ENCODE assay signal across 25 cellular contexts in the genomic region with DNA sequence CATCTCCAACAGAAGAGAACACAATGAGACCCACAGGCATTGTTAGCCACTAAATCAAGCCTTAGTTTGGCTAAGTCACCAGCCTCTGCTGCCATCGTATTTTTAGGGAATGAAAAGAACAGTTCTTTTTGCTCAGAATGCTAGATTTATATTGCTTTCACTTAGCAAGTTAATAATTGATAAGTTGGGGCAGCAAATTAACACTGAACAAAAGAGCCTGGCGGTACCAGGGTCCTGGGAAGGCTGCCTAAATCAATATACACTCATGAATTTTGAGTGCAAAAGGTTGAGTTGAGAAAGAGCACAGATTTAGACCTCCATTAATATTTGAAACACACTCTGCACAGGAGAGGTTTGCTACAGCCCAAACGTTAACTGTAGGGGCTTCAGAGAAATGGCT.
DNase-seq lines count a peak whose midpoint lies in the region; ATAC-seq, FAIRE-seq and TF ChIP-seq lines count a peak whose summit lies in the region.
"Had no signal": no experiment of that assay in that cellular context is flagged by ENCODE, and none has a peak within 500 bp of the region (broad histone marks: within the 10 kb centered on the region; RNA-seq: fewer than 3 reads in every experiment).

No MANE protein-coding gene starts in this region.

- H3K36me3 Mint-ChIP-seq in progenitor cell of endocrine pancreas (ENCODE audit: insufficient read depth): peaks cover 10% of the 10 kb centered on the region
- H3K36me3 Mint-ChIP-seq: CD8-positive, alpha-beta T cell had no signal

- FAIRE-seq in HepG2 (lab: Jason Lieb, UNC): peak; percentile 94
- FAIRE-seq: H1, K562 had no signal

- H3K27ac Mint-ChIP-seq in progenitor cell of endocrine pancreas: peak overlapping the region; percentile 93
- H3K27ac Mint-ChIP-seq: CD8-positive, alpha-beta T cell had no signal

- H3K4me1 ChIP-seq in body of pancreas (peaks cover 16% of the 10 kb centered on the region), HepG2 (ENCODE audit: insufficient read depth, low read length) (peaks cover 28% of the 10 kb centered on the region)
- H3K4me1 ChIP-seq: Peyer's patch, SJCRH30 had no signal

- H3K9me3 ChIP-seq in body of pancreas: no peaks in the 10 kb centered on the region
- no peaks in the 10 kb centered on the region for H3K9me3 ChIP-seq in HepG2 (ENCODE audit: low read length)
- H3K9me3 ChIP-seq: Peyer's patch, SJCRH30 had no signal

- intact Hi-C loops in body of pancreas (cut with DNase I): no loop called here
- intact Hi-C loops in HepG2 (cut with micrococcal nuclease; ENCODE audit: unreplicated experiment): no loop called here

- WGBS in body of pancreas, 2 donors: 6 to 11% methylated on average over 3 of the region's 3 CpGs
- 3% methylated on average over 3 of the region's 3 CpGs for WGBS in HepG2 (ENCODE audit: low lambda C conversion rate)

- peak overlapping the region in 3 of 4 donors; percentile 49 to 69 (median 68) for H3K27ac ChIP-seq in body of pancreas
- H3K27ac ChIP-seq in HepG2 (ENCODE audit: extremely low read length, insufficient read depth, low read length): peak overlapping the region; percentile 70
- H3K27ac ChIP-seq: Peyer's patch, SJCRH30 had no signal

- no peak overlapping the region for H2AFZ ChIP-seq in HepG2 (ENCODE audit: low read length)

- peak overlapping the region; percentile 61 for H3K4me2 ChIP-seq in HepG2 (ENCODE audit: low read depth, low read length)

- H3K4me1 Mint-ChIP-seq in progenitor cell of endocrine pancreas (ENCODE audit: low read depth): peaks cover 20% of the 10 kb centered on the region

- TF ChIP-seq EP300 in HepG2 (IDR thresholded peaks at IDR 0.05; ENCODE audit: low read depth in 2 of 2, low read length in 2 of 2) (peak; percentile 34 to 82; a peak in 2 of 4 replicates), HepG2 (CRISPR knock-in tag; IDR thresholded peaks at IDR 0.05; ENCODE audit: borderline replicate concordance) (no peak; the same call in 1 of the 2 replicates)

- peaks cover 21% of the 10 kb centered on the region for H3K9me3 Mint-ChIP-seq in progenitor cell of endocrine pancreas (ENCODE audit: low read depth)

- no peaks in the 10 kb centered on the region for H3K36me3 ChIP-seq in body of pancreas (replicated peaks in 1 of 2; ENCODE audit: insufficient read depth in 1 of 2, low read depth in 2 of 2)
- no peaks in the 10 kb centered on the region for H3K36me3 ChIP-seq in HepG2 (replicated peaks in 1 of 2; ENCODE audit: control insufficient read depth in 1 of 2, insufficient read depth in 2 of 2, low read length in 2 of 2)
- H3K36me3 ChIP-seq: Peyer's patch, SJCRH30 had no signal

- H4K20me1 ChIP-seq in HepG2 (ENCODE audit: insufficient read depth, low read length): no peaks in the 10 kb centered on the region

- no peak for TF ChIP-seq CTCF in body of pancreas (IDR thresholded peaks at IDR 0.05)
- TF ChIP-seq CTCF in HepG2 (CRISPR knock-in tag; IDR thresholded peaks at IDR 0.05): no peak
- no peak for TF ChIP-seq CTCF in progenitor cell of endocrine pancreas (IDR thresholded peaks at IDR 0.05; ENCODE audit: unreplicated experiment)

- in situ Hi-C loops in Caki2 (cut with HindIII; ENCODE audit: low pct_unique_long_range_greater_than_20kb, low sequenced_read_pairs): no loop called here
- in situ Hi-C loops in HepG2 (cut with HindIII; ENCODE audit: extremely low pct_ligation_motif_present, low pct_unique_long_range_greater_than_20kb): no loop called here

- H3K79me2 ChIP-seq in HepG2 (ENCODE audit: insufficient read depth, low read length): no peaks in the 10 kb centered on the region

- TF ChIP-seq RAD21 in HepG2 (CRISPR knock-in tag; IDR thresholded peaks at IDR 0.05): no peak

- 0 out of 2 replicates have a peak overlapping the region, but pooled peaks have one; percentile 8 for H3K9ac ChIP-seq in HepG2 (ENCODE audit: insufficient read depth, low read depth, low read length)

- no peak for TF ChIP-seq POLR2A in body of pancreas (IDR thresholded peaks at IDR 0.05)
- TF ChIP-seq POLR2A in HepG2 (IDR thresholded peaks at IDR 0.05; ENCODE audit: insufficient read depth in 1 of 2, low read depth in 2 of 2, low read length in 2 of 2): no peak

- peak; percentile 71 for ATAC-seq in body of pancreas
- ATAC-seq in HepG2: peak; percentile 99
- ATAC-seq: CD8-positive, alpha-beta T cell; K562 had no signal

- no peaks in the 10 kb centered on the region for H3K27me3 ChIP-seq in body of pancreas
- no peaks in the 10 kb centered on the region for H3K27me3 ChIP-seq in HepG2 (ENCODE audit: control insufficient read depth in 1 of 2, insufficient read depth in 2 of 2, low read length in 2 of 2)
- H3K27me3 ChIP-seq: Peyer's patch had no signal

- H3K27me3 Mint-ChIP-seq in progenitor cell of endocrine pancreas: no peaks in the 10 kb centered on the region

- CTCF ChIA-PET in HepG2 (lab: Yijun Ruan, JAX; ENCODE audit: low intra/inter-chr PET ratio, low total read pairs): no interaction called here

- BruUV-seq in HepG2 (replicated peaks; lab: Mats Ljungman, UMichigan): no TSS peak

- H3K4me3 ChIP-seq in body of pancreas (no peak overlapping the region), HepG2 (replicated peaks in 1 of 3; ENCODE audit: insufficient read depth in 1 of 3, low read depth in 2 of 3, low read length in 3 of 3) (no peak overlapping the region; a peak in 1 of 6 replicates)
- H3K4me3 ChIP-seq: K562, Peyer's patch, SJCRH30 had no signal

- peak overlapping the region; percentile 3 for H3K4me3 Mint-ChIP-seq in progenitor cell of endocrine pancreas (ENCODE audit: low read depth)
- H3K4me3 Mint-ChIP-seq: CD8-positive, alpha-beta T cell had no signal

- DNase-seq in Caki2 (ENCODE audit: low read depth) (peak; percentile 66), body of pancreas (peak in 2 of 4 donors; percentile 38 to 43), HepG2 (ENCODE audit: low spot score) (peak; percentile 93), progenitor cell of endocrine pancreas (ENCODE audit: low spot score, unreplicated experiment) (no peak), NCI-H510A treated with DMSO at 0.1 percent for 48 hours (lab: John Stamatoyannopoulos, UW) (no peak), cortex of kidney (lab: John Stamatoyannopoulos, UW) (no peak), NCI-H1105 treated with DMSO at 0.1 percent for 48 hours (lab: John Stamatoyannopoulos, UW) (no peak)
- no peak for DNase-seq in stimulated activated naive CD4-positive, alpha-beta T cell treated with Interleukin-2 at 50 U/mL for 16 hours (lab: John Stamatoyannopoulos, UW)
- DNase-seq: 8988T; AML-193; C1 segment of cervical spinal cord; CD8-positive, alpha-beta T cell; DMS53; GDM1; MM.1S; NCI-H1048; NCI-H146; NCI-H2029; NCI-H2227 treated with DMSO at 0.1 percent for 48 hours; NCI-H510A; NCI-H774; Peyer's patch; SJCRH30 had no signal

- POLR2A ChIA-PET in HepG2 (lab: Yijun Ruan, JAX): no interaction called here

TF ChIP-seq in HepG2, 621 proteins besides CTCF, POLR2A, EP300 and RAD21 (continues in another document):
- TF ChIP-seq ZMYM4 (CRISPR knock-in tag; IDR thresholded peaks at IDR 0.05) (peak; percentile 30; the same call in 1 of the 2 replicates), SMARCC2 (IDR thresholded peaks at IDR 0.05) (0 out of 2 replicates have a peak, but pooled peaks have one; percentile 25), FOXA3 (CRISPR knock-in tag; IDR thresholded peaks at IDR 0.05) (peak; percentile 86), IRF2 (CRISPR knock-in tag; IDR thresholded peaks at IDR 0.05) (0 out of 2 replicates have a peak, but pooled peaks have one; percentile 32), ZFP90 (CRISPR knock-in tag; IDR thresholded peaks at IDR 0.05; ENCODE audit: borderline replicate concordance) (no peak), ZNF644 (CRISPR knock-in tag; IDR thresholded peaks at IDR 0.05; ENCODE audit: low read depth) (peak; percentile 38; the same call in 1 of the 2 replicates), ZNF331 (CRISPR knock-in tag; IDR thresholded peaks at IDR 0.05) (peak; percentile 56; the same call in 1 of the 2 replicates)
- TF ChIP-seq, protein P1, sequence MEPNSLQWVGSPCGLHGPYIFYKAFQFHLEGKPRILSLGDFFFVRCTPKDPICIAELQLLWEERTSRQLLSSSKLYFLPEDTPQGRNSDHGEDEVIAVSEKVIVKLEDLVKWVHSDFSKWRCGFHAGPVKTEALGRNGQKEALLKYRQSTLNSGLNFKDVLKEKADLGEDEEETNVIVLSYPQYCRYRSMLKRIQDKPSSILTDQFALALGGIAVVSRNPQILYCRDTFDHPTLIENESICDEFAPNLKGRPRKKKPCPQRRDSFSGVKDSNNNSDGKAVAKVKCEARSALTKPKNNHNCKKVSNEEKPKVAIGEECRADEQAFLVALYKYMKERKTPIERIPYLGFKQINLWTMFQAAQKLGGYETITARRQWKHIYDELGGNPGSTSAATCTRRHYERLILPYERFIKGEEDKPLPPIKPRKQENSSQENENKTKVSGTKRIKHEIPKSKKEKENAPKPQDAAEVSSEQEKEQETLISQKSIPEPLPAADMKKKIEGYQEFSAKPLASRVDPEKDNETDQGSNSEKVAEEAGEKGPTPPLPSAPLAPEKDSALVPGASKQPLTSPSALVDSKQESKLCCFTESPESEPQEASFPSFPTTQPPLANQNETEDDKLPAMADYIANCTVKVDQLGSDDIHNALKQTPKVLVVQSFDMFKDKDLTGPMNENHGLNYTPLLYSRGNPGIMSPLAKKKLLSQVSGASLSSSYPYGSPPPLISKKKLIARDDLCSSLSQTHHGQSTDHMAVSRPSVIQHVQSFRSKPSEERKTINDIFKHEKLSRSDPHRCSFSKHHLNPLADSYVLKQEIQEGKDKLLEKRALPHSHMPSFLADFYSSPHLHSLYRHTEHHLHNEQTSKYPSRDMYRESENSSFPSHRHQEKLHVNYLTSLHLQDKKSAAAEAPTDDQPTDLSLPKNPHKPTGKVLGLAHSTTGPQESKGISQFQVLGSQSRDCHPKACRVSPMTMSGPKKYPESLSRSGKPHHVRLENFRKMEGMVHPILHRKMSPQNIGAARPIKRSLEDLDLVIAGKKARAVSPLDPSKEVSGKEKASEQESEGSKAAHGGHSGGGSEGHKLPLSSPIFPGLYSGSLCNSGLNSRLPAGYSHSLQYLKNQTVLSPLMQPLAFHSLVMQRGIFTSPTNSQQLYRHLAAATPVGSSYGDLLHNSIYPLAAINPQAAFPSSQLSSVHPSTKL (CRISPR knock-in tag; IDR thresholded peaks at IDR 0.05): peak; percentile 88

Comparison
In these comparisons a context has a peak if more than half of its experiments do, and no peak if none do; other contexts are left out.
1. DNase-seq: peak in Caki2 (single experiment) and HepG2 (single experiment); none in progenitor cell of endocrine pancreas (single experiment), NCI-H510A treated with DMSO at 0.1 percent for 48 hours (single experiment), stimulated activated naive CD4-positive, alpha-beta T cell treated with Interleukin-2 at 50 U/mL for 16 hours (single experiment), cortex of kidney (single experiment) and NCI-H1105 treated with DMSO at 0.1 percent for 48 hours (single experiment).